In the genomic region with DNA sequence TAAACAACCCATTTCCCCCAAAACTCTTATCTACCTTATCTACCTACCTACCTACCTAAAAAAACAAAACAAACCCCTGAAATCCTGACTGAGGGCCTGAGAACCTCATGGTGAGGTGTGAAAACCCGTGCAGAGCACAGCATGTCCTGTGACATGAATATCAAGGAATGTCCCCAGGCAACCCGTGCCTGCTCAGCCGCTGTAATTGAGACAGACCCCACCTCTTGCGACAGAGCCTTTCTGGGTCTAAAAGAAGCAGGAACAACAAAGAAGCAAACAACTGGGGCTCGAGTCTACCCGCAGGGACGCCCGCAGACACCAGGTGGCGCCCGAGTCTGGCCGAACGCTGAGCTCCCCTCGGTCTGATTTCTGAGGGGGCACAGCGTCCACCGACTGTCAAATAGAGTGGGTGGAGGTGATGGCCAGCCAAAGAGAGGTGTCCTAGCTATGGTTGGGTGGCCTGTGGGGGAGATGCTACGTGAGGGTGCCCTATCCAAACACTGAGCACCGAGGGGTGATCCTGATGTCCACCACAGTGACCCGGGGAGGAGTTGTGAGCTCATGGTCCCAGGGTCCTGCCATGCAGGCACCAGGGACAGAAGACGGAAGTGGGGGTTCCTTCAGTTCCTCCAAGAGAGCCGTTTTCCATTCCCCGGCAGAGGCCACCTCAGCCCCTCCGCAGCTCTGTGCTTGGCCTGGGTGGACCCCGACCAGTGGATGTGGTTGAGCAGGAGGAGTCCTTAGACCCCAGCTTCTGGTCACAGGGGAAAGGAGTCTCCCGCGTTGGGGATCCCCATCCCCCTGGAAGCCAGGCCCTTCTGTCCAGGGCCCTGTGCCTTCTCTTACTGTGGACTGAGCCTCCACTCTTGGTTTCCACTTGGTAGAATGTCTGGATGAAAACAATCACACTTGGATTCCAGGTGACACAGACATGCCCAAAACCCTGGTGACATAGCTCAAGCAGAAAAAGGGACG, we compare ENCODE assay signal across 8 cellular contexts.
DNase-seq lines count a peak whose midpoint lies in the region; ATAC-seq, FAIRE-seq and TF ChIP-seq lines count a peak whose summit lies in the region.
"Had no signal": no experiment of that assay in that cellular context is flagged by ENCODE, and none has a peak within 500 bp of the region (broad histone marks: within the 10 kb centered on the region; RNA-seq: fewer than 3 reads in every experiment).

No MANE protein-coding gene starts in this region.

- no peaks in the 10 kb centered on the region for H3K79me2 ChIP-seq in osteoblast (ENCODE audit: insufficient read depth, low read length)

- H3K4me1 ChIP-seq in gastroesophageal sphincter (peaks cover 0 to 24% (median 4%) of the 10 kb centered on the region in 3 donors), osteoblast (ENCODE audit: insufficient read depth, low read length) (peaks cover 30% of the 10 kb centered on the region), thoracic aorta (ENCODE audit: control insufficient read depth in 1 of 2, low read depth in 2 of 2) (peaks cover 0 to 16% of the 10 kb centered on the region in 2 donors)

- no peak overlapping the region for H3K27ac ChIP-seq in gastroesophageal sphincter
- H3K27ac ChIP-seq in osteoblast (ENCODE audit: low read depth, low read length): no peak overlapping the region
- H3K27ac ChIP-seq in thoracic aorta: no peak overlapping the region

- H3K4me3 ChIP-seq in gastroesophageal sphincter (no peak overlapping the region), osteoblast (ENCODE audit: insufficient read depth, low read length) (peak overlapping the region; percentile 47), thoracic aorta (no peak overlapping the region)
- H3K4me3 ChIP-seq: skin epidermis had no signal

- peaks cover 3% of the 10 kb centered on the region for H3K27me3 ChIP-seq in gastroesophageal sphincter
- H3K27me3 ChIP-seq in osteoblast (ENCODE audit: insufficient read depth, low read length): no peaks in the 10 kb centered on the region
- H3K27me3 ChIP-seq in thoracic aorta (replicated peaks; ENCODE audit: insufficient read depth): no peaks in the 10 kb centered on the region

- 17 to 40% methylated on average over 2 to 14 of the region's 26 CpGs for WGBS in gastroesophageal sphincter (ENCODE audit: low coverage in 1 of 2), 2 donors

- H3K4me2 ChIP-seq in osteoblast (ENCODE audit: insufficient read depth, low read length): peak overlapping the region; percentile 68

- in situ Hi-C loops in SK-MEL-5 (cut with HindIII; ENCODE audit: low pct_unique_long_range_greater_than_20kb, low sequenced_read_pairs): no loop called here

- peak; percentile 66 for FAIRE-seq in GM18507 (lab: Jason Lieb, UNC)

- H3K9me3 ChIP-seq in gastroesophageal sphincter: peaks cover 0 to 4% (median 0%) of the 10 kb centered on the region in 3 donors
- no peaks in the 10 kb centered on the region for H3K9me3 ChIP-seq in osteoblast (ENCODE audit: low read depth, low read length)
- H3K9me3 ChIP-seq in thoracic aorta: no peaks in the 10 kb centered on the region

- peak overlapping the region; percentile 76 for H2AFZ ChIP-seq in osteoblast (ENCODE audit: low read length)

- peak; percentile 77 to 96 (median 81) for TF ChIP-seq CTCF in gastroesophageal sphincter (IDR thresholded peaks at IDR 0.05)
- TF ChIP-seq CTCF in osteoblast (IDR thresholded peaks at IDR 0.05; ENCODE audit: extremely low read depth, low read depth, low read length): peak; percentile 95
- peak; percentile 86 for TF ChIP-seq CTCF in thoracic aorta (IDR thresholded peaks at IDR 0.05)

- no peaks in the 10 kb centered on the region for H4K20me1 ChIP-seq in osteoblast (ENCODE audit: insufficient read depth, low read length)

- H3K36me3 ChIP-seq in gastroesophageal sphincter (no peaks in the 10 kb centered on the region), osteoblast (ENCODE audit: insufficient read depth, low read length) (no peaks in the 10 kb centered on the region), thoracic aorta (no peaks in the 10 kb centered on the region)

- peak; percentile 90 for ATAC-seq in gastroesophageal sphincter
- ATAC-seq in thoracic aorta (ENCODE audit: insufficient number of reproducible peaks, low FRiP score, low read depth): no peak

- TF ChIP-seq POLR2A in gastroesophageal sphincter (IDR thresholded peaks at IDR 0.05): no peak

- DNase-seq in GM18507 (ENCODE audit: extremely low spot score, insufficient read length, low read depth) (peak; percentile 48), KG1 (lab: John Stamatoyannopoulos, UW) (peak; percentile 63), SK-MEL-5 (ENCODE audit: low read depth, low spot score) (peak; percentile 68), activated gamma-delta T cell (lab: John Stamatoyannopoulos, UW) (peak; percentile 38), osteoblast (ENCODE audit: insufficient read length, low spot score, missing footprints) (peak; percentile 91), thoracic aorta (ENCODE audit: low spot score) (peak; percentile 40)

- TF ChIP-seq EP300 in gastroesophageal sphincter (IDR thresholded peaks at IDR 0.05): no peak

Comparison
In these comparisons a context has a peak if more than half of its experiments do, and no peak if none do; other contexts are left out.
1. DNase-seq: peak in every context shown above with its lines; median percentile 91 in osteoblast; 68 in SK-MEL-5; 63 in KG1; 48 in GM18507; 40 in thoracic aorta; 38 in activated gamma-delta T cell.